ENCODE assay signal across 8 cellular contexts in genomic region chr2:227471924-227472264, GRCh38. TPM values are rescaled to one million over a fixed set of nuclear protein-coding genes. Genes with fewer than 3 reads are reported as not detected.
DNase-seq lines count a peak whose midpoint lies in the region; ATAC-seq and TF ChIP-seq lines count a peak whose summit lies in the region.

Gene AGFG1 (plus strand): TSS chr2:227472156. CDS start chr2:227472422, 266 bp downstream.

- peak; percentile 42 for DNase-seq in AG04450 (ENCODE audit: low read depth, low spot score)
- peak; percentile 65 for DNase-seq in NCI-H2196 treated with DMSO at 0.1 percent for 48 hours (lab: John Stamatoyannopoulos, UW; ENCODE audit: unreplicated experiment)
- peak; percentile 64 to 76 (median 74) for DNase-seq in activated CD4-positive, CD25-positive, alpha-beta regulatory T cell (lab: John Stamatoyannopoulos, UW)
- DNase-seq in central memory CD4-positive, alpha-beta T cell = peak; percentile 78
- DNase-seq in islet precursor cell = peak; percentile 93
- DNase-seq in stimulated activated CD4-positive, alpha-beta T cell treated with anti-CD3 and anti-CD28 coated beads, Interleukin-12 subunit alpha, Interleukin-12 subunit beta, amount 100 ng/mL, for 48 hours (ENCODE audit: low read depth in 2 of 3, low spot score in 1 of 3) = peak; percentile 79 to 92 (median 81)

- H3K27ac ChIP-seq in AG04450 (ENCODE audit: low read depth, low read length) = peak within 1 kb of the TSS; percentile 47

- H3K9me3 ChIP-seq in AG04450 (ENCODE audit: control insufficient read depth, insufficient read depth, low read length) = no peaks in the 10 kb centered on the region

- H3K27me3 ChIP-seq in AG04450 (ENCODE audit: control insufficient read depth, insufficient read depth, low read length) = no peaks in the 10 kb centered on the region

- peak within 1 kb of the TSS; percentile 84 for H3K4me3 ChIP-seq in AG04450 (ENCODE audit: low read depth, low read length)

- peak; percentile 99 for TF ChIP-seq CTCF in AG04450 (IDR thresholded peaks at IDR 0.05; ENCODE audit: low read depth, low read length)

- CTCF ChIA-PET in AG04450 (lab: Charles Lee) = interaction anchor here (0.7 to 1.7 kb wide), 12 partner anchors 9 to 294 kb away, joined by 3 to 16 read pairs (median 4); no protein-coding TSS in a partner anchor

- POLR2A ChIA-PET in AG04450 (lab: Yijun Ruan, JAX) = no interaction called here

- ATAC-seq in GM18858 (IDR thresholded peaks at IDR 0.05; ENCODE audit: unreplicated experiment) (peak; percentile 75), HG03066 (IDR thresholded peaks at IDR 0.05; ENCODE audit: low read depth, unreplicated experiment) (peak; percentile 90)

RNA-seq across cellular contexts. Expression of gene AGFG1, which starts in this region (rescaled TPM):
- polyA plus RNA-seq in AG04450 (2011; rRNA removed) = 124 and 139 TPM in 2 replicates
- polyA minus RNA-seq in AG04450 (2011; rRNA and poly(A)+ RNA removed) = 220 and 223 TPM in 2 replicates

Comparison
In these comparisons a context has a peak if more than half of its experiments do, and no peak if none do; other contexts are left out.
1. Peak in every context shown above with its lines: DNase-seq, ATAC-seq, H3K4me3 ChIP-seq and H3K27ac ChIP-seq.
2. DNase-seq: peak in every context shown above with its lines; median percentile 93 in islet precursor cell; 81 in stimulated activated CD4-positive, alpha-beta T cell treated with anti-CD3 and anti-CD28 coated beads, Interleukin-12 subunit alpha, Interleukin-12 subunit beta, amount 100 ng/mL, for 48 hours; 78 in central memory CD4-positive, alpha-beta T cell; 74 in activated CD4-positive, CD25-positive, alpha-beta regulatory T cell; 65 in NCI-H2196 treated with DMSO at 0.1 percent for 48 hours; 42 in AG04450.